ENCODE assay signal across 34 cellular contexts in the genomic region with DNA sequence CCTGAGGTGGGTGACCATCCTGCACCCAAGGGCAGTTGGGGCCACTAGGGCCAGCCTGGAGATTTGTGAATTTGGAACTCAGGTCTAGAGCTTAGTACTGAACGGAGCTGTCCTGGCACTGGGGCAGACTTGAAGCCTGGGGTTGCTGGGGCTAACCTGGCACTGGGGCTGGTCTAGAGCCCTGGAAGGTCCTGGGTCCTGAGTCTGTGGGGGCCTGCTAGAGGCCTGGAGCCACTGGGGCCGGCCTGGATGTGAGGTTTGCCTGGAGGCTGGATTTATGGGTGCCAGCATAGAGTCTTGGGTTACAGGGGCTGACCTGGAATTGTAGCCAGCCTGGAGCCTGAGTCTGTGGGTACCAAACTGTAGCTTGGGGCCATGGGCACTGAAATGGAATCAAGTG.
"Had no signal": no experiment of that assay in that cellular context is flagged by ENCODE, and none has a peak within 500 bp of the region (broad histone marks: within the 10 kb centered on the region; RNA-seq: fewer than 3 reads in every experiment).

No MANE protein-coding gene starts in this region.

- DNase-seq: activated B cell treated with CpG ODN at 0.5 μM for 24 hours; activated CD4-positive, alpha-beta memory T cell treated with anti-CD3 and anti-CD28 coated beads for 36 hours; activated CD4-positive, alpha-beta T cell treated with anti-CD3 and anti-CD28 coated beads for 4 hours; activated CD4-positive, alpha-beta T cell treated with anti-CD3 and anti-CD28 coated beads, Interleukin-2, amount 10 ng/mL, durations not matched to agents 24 days and 14 days; activated CD4-positive, alpha-beta T cell treated with anti-CD3 and anti-CD28 coated beads, Interleukin-2, amount 50 U/mL, for 1 hour; activated CD4-positive, alpha-beta T cell treated with anti-CD3 and anti-CD28 coated beads, Interleukin-2, amount 50 U/mL, for 4 hours; activated CD4-positive, CD25-positive, alpha-beta regulatory T cell treated with anti-CD3 and anti-CD28 coated beads, Interleukin-2, amount 50 U/mL, for 72 hours; activated CD8-positive, alpha-beta memory T cell treated with anti-CD3 and anti-CD28 coated beads, Interleukin-2, amount 50 U/mL, for 4 hours; activated CD8-positive, alpha-beta T cell treated with anti-CD3 and anti-CD28 coated beads for 36 hours; activated effector memory CD4-positive, alpha-beta T cell treated with anti-CD3 and anti-CD28 coated beads, Interleukin-2, amount 50 U/mL, for 16 hours; activated gamma-delta T cell treated with Interleukin-2 at 50 U/mL for 16 hours; activated naive CD4-positive, alpha-beta T cell; activated naive CD4-positive, alpha-beta T cell treated with anti-CD3 and anti-CD28 coated beads for 36 hours; activated naive CD4-positive, alpha-beta T cell treated with anti-CD3 and anti-CD28 coated beads, Interleukin-2, amount 50 U/mL, for 16 hours; activated naive CD8-positive, alpha-beta T cell treated with anti-CD3 and anti-CD28 coated beads, Interleukin-2, amount 10 ng/mL, durations not matched to agents 7 days and 5 days; activated naive CD8-positive, alpha-beta T cell treated with anti-CD3 and anti-CD28 coated beads, Interleukin-2, amount 50 U/mL, for 24 hours; activated T-cell treated with anti-CD3 and anti-CD28 coated beads, Interleukin-2, amount 50 U/mL, for 4 hours; activated T-cell treated with anti-CD3 and anti-CD28 coated beads, Interleukin-2, amount 50 U/mL, for 72 hours; amygdala; anterior cingulate cortex; cerebellar nuclear complex; T-helper 1 cell; T-helper 2 cell; T-helper 9 cell had no signal

- H3K27me3 ChIP-seq: ascending aorta, cardiac muscle cell had no signal

- H3K9me3 Mint-ChIP-seq: activated B cell treated with CpG ODN at 0.5 μM for 24 hours had no signal

- H3K27ac Mint-ChIP-seq: activated B cell treated with CpG ODN at 0.5 μM for 24 hours; activated CD4-positive, alpha-beta memory T cell treated with anti-CD3 and anti-CD28 coated beads for 36 hours; activated CD4-positive, alpha-beta T cell treated with anti-CD3 and anti-CD28 coated beads, Interleukin-2, amount 10 ng/mL, durations not matched to agents 24 days and 14 days; activated CD8-positive, alpha-beta T cell treated with anti-CD3 and anti-CD28 coated beads for 36 hours; activated naive CD4-positive, alpha-beta T cell treated with anti-CD3 and anti-CD28 coated beads for 36 hours; activated naive CD8-positive, alpha-beta T cell; activated naive CD8-positive, alpha-beta T cell treated with anti-CD3 and anti-CD28 coated beads, Interleukin-2, amount 10 ng/mL, durations not matched to agents 7 days and 5 days; activated naive CD8-positive, alpha-beta T cell treated with anti-CD3 and anti-CD28 coated beads, Interleukin-2, amount 50 U/mL, for 24 hours; activated T-cell treated with anti-CD3 and anti-CD28 coated beads, Interleukin-2, amount 50 U/mL, for 72 hours; activated T-helper 1 cell treated with anti-CD3 and anti-CD28 coated beads, Interleukin-12 subunit alpha, Interleukin-12 subunit beta, Interleukin-2, Interleukin-4 antibody, amounts not matched to agents 30 ng/mL and 10 ng/mL and 1 ng/mL, durations not matched to agents 14 hours and 24 hours and 36 hours; activated T-helper 17 cell treated with anti-CD3 and anti-CD28 coated beads, Interleukin-2, amount 50 U/mL, for 72 hours; brain; T-helper 1 cell treated with Interleukin-12 subunit alpha and Interleukin-12 subunit beta and Interleukin-4 antibody, amounts not matched to agents 30 μg/mL and 1 μg/mL, for 36 hours; T-helper 2 cell treated with Interferon-gamma antibody and Interleukin-4, amounts not matched to agents 5 μg/mL and 100 μg/mL, for 36 hours had no signal

- H3K4me3 Mint-ChIP-seq: activated B cell treated with CpG ODN at 0.5 μM for 24 hours; activated CD4-positive, alpha-beta memory T cell treated with anti-CD3 and anti-CD28 coated beads for 36 hours; activated CD4-positive, alpha-beta T cell treated with anti-CD3 and anti-CD28 coated beads, Interleukin-2, amount 10 ng/mL, durations not matched to agents 24 days and 14 days; activated CD8-positive, alpha-beta T cell treated with anti-CD3 and anti-CD28 coated beads for 36 hours; activated naive CD4-positive, alpha-beta T cell treated with anti-CD3 and anti-CD28 coated beads for 36 hours; activated naive CD8-positive, alpha-beta T cell; activated naive CD8-positive, alpha-beta T cell treated with anti-CD3 and anti-CD28 coated beads, Interleukin-2, amount 10 ng/mL, durations not matched to agents 7 days and 5 days; activated naive CD8-positive, alpha-beta T cell treated with anti-CD3 and anti-CD28 coated beads, Interleukin-2, amount 50 U/mL, for 24 hours; activated T-cell treated with anti-CD3 and anti-CD28 coated beads, Interleukin-2, amount 50 U/mL, for 4 hours; activated T-cell treated with anti-CD3 and anti-CD28 coated beads, Interleukin-2, amount 50 U/mL, for 72 hours; activated T-helper 1 cell treated with anti-CD3 and anti-CD28 coated beads, Interleukin-12 subunit alpha, Interleukin-12 subunit beta, Interleukin-2, Interleukin-4 antibody, amounts not matched to agents 30 ng/mL and 10 ng/mL and 1 ng/mL, durations not matched to agents 14 hours and 24 hours and 36 hours; activated T-helper 17 cell treated with anti-CD3 and anti-CD28 coated beads, Interleukin-2, amount 50 U/mL, for 72 hours; brain; central memory CD8-positive, alpha-beta T cell; T-helper 1 cell treated with Interleukin-12 subunit alpha and Interleukin-12 subunit beta and Interleukin-4 antibody, amounts not matched to agents 30 μg/mL and 1 μg/mL, for 36 hours; T-helper 2 cell treated with Interferon-gamma antibody and Interleukin-4, amounts not matched to agents 5 μg/mL and 100 μg/mL, for 36 hours had no signal

- H3K4me1 ChIP-seq: ascending aorta had no signal

- H3K36me3 ChIP-seq: ascending aorta, cardiac muscle cell had no signal

- H3K36me3 Mint-ChIP-seq: activated CD4-positive, alpha-beta memory T cell treated with anti-CD3 and anti-CD28 coated beads for 36 hours; activated naive CD8-positive, alpha-beta T cell; activated naive CD8-positive, alpha-beta T cell treated with anti-CD3 and anti-CD28 coated beads, Interleukin-2, amount 10 ng/mL, durations not matched to agents 7 days and 5 days; brain had no signal

- H3K27ac ChIP-seq: ascending aorta, cardiac muscle cell, VCaP had no signal

- H3K27me3 Mint-ChIP-seq: activated B cell treated with CpG ODN at 0.5 μM for 24 hours; activated CD4-positive, alpha-beta memory T cell treated with anti-CD3 and anti-CD28 coated beads for 36 hours; activated CD4-positive, alpha-beta T cell treated with anti-CD3 and anti-CD28 coated beads, Interleukin-2, amount 10 ng/mL, durations not matched to agents 24 days and 14 days; activated CD8-positive, alpha-beta T cell treated with anti-CD3 and anti-CD28 coated beads for 36 hours; activated naive CD8-positive, alpha-beta T cell; activated naive CD8-positive, alpha-beta T cell treated with anti-CD3 and anti-CD28 coated beads, Interleukin-2, amount 10 ng/mL, durations not matched to agents 7 days and 5 days; activated naive CD8-positive, alpha-beta T cell treated with anti-CD3 and anti-CD28 coated beads, Interleukin-2, amount 50 U/mL, for 24 hours; activated T-helper 17 cell treated with anti-CD3 and anti-CD28 coated beads, Interleukin-2, amount 50 U/mL, for 72 hours; brain; central memory CD8-positive, alpha-beta T cell had no signal

- H3K4me1 Mint-ChIP-seq: activated B cell treated with CpG ODN at 0.5 μM for 24 hours; activated CD4-positive, alpha-beta T cell treated with anti-CD3 and anti-CD28 coated beads, Interleukin-2, amount 10 ng/mL, durations not matched to agents 24 days and 14 days; activated naive CD8-positive, alpha-beta T cell treated with anti-CD3 and anti-CD28 coated beads, Interleukin-2, amount 10 ng/mL, durations not matched to agents 7 days and 5 days; activated naive CD8-positive, alpha-beta T cell treated with anti-CD3 and anti-CD28 coated beads, Interleukin-2, amount 50 U/mL, for 24 hours; activated T-helper 17 cell treated with anti-CD3 and anti-CD28 coated beads, Interleukin-2, amount 50 U/mL, for 72 hours; central memory CD8-positive, alpha-beta T cell had no signal

- ATAC-seq: activated CD8-positive, alpha-beta T cell treated with anti-CD3 and anti-CD28 coated beads for 36 hours; activated naive CD8-positive, alpha-beta T cell treated with anti-CD3 and anti-CD28 coated beads, Interleukin-2, amount 50 U/mL, for 24 hours; activated T-cell treated with anti-CD3 and anti-CD28 coated beads, Interleukin-2, amount 50 U/mL, for 4 hours; activated T-cell treated with anti-CD3 and anti-CD28 coated beads, Interleukin-2, amount 50 U/mL, for 72 hours; activated T-helper 17 cell treated with anti-CD3 and anti-CD28 coated beads, Interleukin-2, amount 50 U/mL, for 72 hours had no signal

- H3K4me3 ChIP-seq: ascending aorta, cardiac muscle cell had no signal

- H3K9me3 ChIP-seq: ascending aorta had no signal
